In the genomic region with DNA sequence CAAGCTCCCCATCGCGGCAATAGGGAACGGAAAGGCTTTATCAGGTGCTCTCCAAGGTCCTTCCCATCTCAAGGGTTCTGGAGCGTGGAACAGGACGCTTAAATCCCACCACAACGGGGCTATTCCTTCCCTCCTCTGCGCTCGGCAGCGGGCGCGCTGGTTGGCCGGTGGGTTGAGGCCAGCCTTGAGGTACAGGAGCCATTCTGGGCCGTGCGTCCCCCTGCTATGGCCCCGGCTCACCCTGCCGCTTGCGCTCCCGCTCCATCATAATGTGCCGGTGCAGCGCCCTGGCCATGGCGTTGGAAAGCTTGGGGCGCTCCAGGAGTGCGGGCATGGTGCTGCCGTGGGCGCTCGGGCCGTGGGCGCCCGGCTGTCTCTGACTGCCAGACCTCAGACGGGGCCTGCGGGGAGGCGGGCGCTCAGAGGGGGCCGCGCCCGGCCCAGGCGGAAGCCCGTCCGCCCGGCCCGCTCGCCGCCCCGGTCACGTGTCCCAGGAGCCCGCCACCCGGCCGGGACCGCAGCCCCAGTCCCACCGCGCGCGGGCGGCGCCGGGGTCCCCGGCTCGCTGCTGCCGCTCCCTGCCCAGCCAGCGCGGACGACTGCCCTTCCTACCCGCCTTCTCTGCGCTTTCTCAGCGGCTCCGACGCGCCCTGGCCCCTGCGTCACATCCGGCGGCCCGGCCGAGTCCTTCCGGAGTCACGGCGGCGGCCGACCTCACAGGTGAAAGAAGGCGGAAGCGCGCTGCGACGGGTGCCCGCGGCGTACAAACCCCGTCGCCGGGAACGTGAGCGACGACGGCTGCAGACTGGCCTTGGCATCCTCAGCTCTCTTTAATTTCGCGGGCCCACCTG, we compare ENCODE assay signal across 1 cellular context.
A peak's percentile ranks its signal among the peaks of the same experiment; 100 is the strongest.
TF ChIP-seq lines count a peak whose summit lies in the region.

A gene with protein sequence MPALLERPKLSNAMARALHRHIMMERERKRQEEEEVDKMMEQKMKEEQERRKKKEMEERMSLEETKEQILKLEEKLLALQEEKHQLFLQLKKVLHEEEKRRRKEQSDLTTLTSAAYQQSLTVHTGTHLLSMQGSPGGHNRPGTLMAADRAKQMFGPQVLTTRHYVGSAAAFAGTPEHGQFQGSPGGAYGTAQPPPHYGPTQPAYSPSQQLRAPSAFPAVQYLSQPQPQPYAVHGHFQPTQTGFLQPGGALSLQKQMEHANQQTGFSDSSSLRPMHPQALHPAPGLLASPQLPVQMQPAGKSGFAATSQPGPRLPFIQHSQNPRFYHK (minus strand): TSS at position 642 of the 851 bp plus-strand sequence. CDS start 308 bp downstream, at position 334.

TF ChIP-seq in HepG2, 621 proteins besides CTCF, POLR2A, EP300 and RAD21 (continued from another document and continues in another):
- TF ChIP-seq PAF1 (CRISPR knock-in tag; IDR thresholded peaks at IDR 0.05) = no peak
- no peak for TF ChIP-seq MAFK (conservative IDR thresholded peaks at IDR 0.05 in 1 of 2, IDR thresholded peaks at IDR 0.05 in 1 of 2; ENCODE audit: low read length in 2 of 2)
- TF ChIP-seq MAFF (IDR thresholded peaks at IDR 0.05; ENCODE audit: low read depth, low read length) = no peak
- TF ChIP-seq NPAS2 (CRISPR knock-in tag; IDR thresholded peaks at IDR 0.05; ENCODE audit: borderline replicate concordance) = no peak
- TF ChIP-seq KLF12 (CRISPR knock-in tag; IDR thresholded peaks at IDR 0.05; ENCODE audit: borderline replicate concordance) = 0 out of 2 replicates have a peak, but pooled peaks have one; percentile 55
- peak; percentile 93 for TF ChIP-seq ZNF589 (CRISPR knock-in tag; conservative IDR thresholded peaks at IDR 0.05)
- TF ChIP-seq MED1 (CRISPR knock-in tag; IDR thresholded peaks at IDR 0.05) = peak; percentile 83
- TF ChIP-seq TMF1 (CRISPR knock-in tag; IDR thresholded peaks at IDR 0.05; ENCODE audit: low read depth) = peak; percentile 89
- TF ChIP-seq NKX3-1 (CRISPR knock-in tag; IDR thresholded peaks at IDR 0.05) = 0 out of 2 replicates have a peak, but pooled peaks have one; percentile 49
- TF ChIP-seq ZNF468 (CRISPR knock-in tag; IDR thresholded peaks at IDR 0.05) = no peak
- TF ChIP-seq, protein P1, sequence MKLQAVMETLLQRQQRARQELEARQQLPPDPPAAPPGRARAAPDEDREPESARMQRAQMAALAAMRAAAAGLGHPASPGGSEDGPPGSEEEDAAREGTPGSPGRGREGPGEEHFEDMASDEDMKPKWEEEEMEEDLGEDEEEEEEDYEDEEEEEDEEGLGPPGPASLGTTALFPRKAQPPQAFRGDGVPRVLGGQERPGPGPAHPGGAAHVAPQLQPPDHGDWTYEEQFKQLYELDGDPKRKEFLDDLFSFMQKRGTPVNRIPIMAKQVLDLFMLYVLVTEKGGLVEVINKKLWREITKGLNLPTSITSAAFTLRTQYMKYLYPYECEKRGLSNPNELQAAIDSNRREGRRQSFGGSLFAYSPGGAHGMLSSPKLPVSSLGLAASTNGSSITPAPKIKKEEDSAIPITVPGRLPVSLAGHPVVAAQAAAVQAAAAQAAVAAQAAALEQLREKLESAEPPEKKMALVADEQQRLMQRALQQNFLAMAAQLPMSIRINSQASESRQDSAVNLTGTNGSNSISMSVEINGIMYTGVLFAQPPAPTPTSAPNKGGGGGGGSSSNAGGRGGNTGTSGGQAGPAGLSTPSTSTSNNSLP (IDR thresholded peaks at IDR 0.05; ENCODE audit: low read depth, low read length) = no peak
- no peak for TF ChIP-seq ZNF605 (CRISPR knock-in tag; IDR thresholded peaks at IDR 0.05)
- no peak for TF ChIP-seq NBN (conservative IDR thresholded peaks at IDR 0.05)
- TF ChIP-seq, protein P2, sequence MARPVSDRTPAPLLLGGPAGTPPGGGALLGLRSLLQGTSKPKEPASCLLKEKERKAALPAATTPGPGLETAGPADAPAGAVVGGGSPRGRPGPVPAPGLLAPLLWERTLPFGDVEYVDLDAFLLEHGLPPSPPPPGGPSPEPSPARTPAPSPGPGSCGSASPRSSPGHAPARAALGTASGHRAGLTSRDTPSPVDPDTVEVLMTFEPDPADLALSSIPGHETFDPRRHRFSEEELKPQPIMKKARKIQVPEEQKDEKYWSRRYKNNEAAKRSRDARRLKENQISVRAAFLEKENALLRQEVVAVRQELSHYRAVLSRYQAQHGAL (CRISPR knock-in tag; IDR thresholded peaks at IDR 0.05; ENCODE audit: not compliant biosample characterization) = peak; percentile 44
- TF ChIP-seq CHCHD3 (CRISPR knock-in tag; IDR thresholded peaks at IDR 0.05) = no peak
- peak; percentile 84 for TF ChIP-seq AGO2 (optimal IDR thresholded peaks at IDR 0.05; ENCODE audit: low read depth, low read length)
- TF ChIP-seq ZNF572 (CRISPR knock-in tag; IDR thresholded peaks at IDR 0.05) = no peak
- TF ChIP-seq HNRNPLL (IDR thresholded peaks at IDR 0.05; ENCODE audit: low read depth, low read length, poor library complexity, severe bottlenecking) = peak; percentile 60
- no peak for TF ChIP-seq PLRG1 (conservative IDR thresholded peaks at IDR 0.05)
- TF ChIP-seq ZKSCAN8 (CRISPR knock-in tag; IDR thresholded peaks at IDR 0.05; ENCODE audit: borderline replicate concordance) = 0 out of 2 replicates have a peak, but pooled peaks have one; percentile 53
- TF ChIP-seq, protein P3, sequence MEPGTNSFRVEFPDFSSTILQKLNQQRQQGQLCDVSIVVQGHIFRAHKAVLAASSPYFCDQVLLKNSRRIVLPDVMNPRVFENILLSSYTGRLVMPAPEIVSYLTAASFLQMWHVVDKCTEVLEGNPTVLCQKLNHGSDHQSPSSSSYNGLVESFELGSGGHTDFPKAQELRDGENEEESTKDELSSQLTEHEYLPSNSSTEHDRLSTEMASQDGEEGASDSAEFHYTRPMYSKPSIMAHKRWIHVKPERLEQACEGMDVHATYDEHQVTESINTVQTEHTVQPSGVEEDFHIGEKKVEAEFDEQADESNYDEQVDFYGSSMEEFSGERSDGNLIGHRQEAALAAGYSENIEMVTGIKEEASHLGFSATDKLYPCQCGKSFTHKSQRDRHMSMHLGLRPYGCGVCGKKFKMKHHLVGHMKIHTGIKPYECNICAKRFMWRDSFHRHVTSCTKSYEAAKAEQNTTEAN (CRISPR knock-in tag; conservative IDR thresholded peaks at IDR 0.05) = 0 out of 2 replicates have a peak, but pooled peaks have one; percentile 42
- TF ChIP-seq SOX13 (IDR thresholded peaks at IDR 0.05) = no peak
- 0 out of 4 replicates have a peak, but pooled peaks of 1 of the 2 experiments have one; percentile 26 for TF ChIP-seq SOX13 (CRISPR knock-in tag; conservative IDR thresholded peaks at IDR 0.05 in 1 of 2, IDR thresholded peaks at IDR 0.05 in 1 of 2)
- TF ChIP-seq, protein P4, sequence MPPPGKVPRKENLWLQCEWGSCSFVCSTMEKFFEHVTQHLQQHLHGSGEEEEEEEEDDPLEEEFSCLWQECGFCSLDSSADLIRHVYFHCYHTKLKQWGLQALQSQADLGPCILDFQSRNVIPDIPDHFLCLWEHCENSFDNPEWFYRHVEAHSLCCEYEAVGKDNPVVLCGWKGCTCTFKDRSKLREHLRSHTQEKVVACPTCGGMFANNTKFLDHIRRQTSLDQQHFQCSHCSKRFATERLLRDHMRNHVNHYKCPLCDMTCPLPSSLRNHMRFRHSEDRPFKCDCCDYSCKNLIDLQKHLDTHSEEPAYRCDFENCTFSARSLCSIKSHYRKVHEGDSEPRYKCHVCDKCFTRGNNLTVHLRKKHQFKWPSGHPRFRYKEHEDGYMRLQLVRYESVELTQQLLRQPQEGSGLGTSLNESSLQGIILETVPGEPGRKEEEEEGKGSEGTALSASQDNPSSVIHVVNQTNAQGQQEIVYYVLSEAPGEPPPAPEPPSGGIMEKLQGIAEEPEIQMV (CRISPR knock-in tag; IDR thresholded peaks at IDR 0.05; ENCODE audit: low read depth) = peak; percentile 65; the same call in 1 of the 2 replicates
- TF ChIP-seq, protein P5, sequence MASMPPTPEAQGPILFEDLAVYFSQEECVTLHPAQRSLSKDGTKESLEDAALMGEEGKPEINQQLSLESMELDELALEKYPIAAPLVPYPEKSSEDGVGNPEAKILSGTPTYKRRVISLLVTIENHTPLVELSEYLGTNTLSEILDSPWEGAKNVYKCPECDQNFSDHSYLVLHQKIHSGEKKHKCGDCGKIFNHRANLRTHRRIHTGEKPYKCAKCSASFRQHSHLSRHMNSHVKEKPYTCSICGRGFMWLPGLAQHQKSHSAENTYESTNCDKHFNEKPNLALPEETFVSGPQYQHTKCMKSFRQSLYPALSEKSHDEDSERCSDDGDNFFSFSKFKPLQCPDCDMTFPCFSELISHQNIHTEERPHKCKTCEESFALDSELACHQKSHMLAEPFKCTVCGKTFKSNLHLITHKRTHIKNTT (CRISPR knock-in tag; IDR thresholded peaks at IDR 0.05) = no peak
- TF ChIP-seq POLR2AphosphoS2 (IDR thresholded peaks at IDR 0.05; ENCODE audit: low read depth, low read length) = no peak; the same call in 1 of the 2 replicates
- TF ChIP-seq ZNF737 (CRISPR knock-in tag; IDR thresholded peaks at IDR 0.05; ENCODE audit: borderline replicate concordance) = no peak
- TF ChIP-seq, protein P6, sequence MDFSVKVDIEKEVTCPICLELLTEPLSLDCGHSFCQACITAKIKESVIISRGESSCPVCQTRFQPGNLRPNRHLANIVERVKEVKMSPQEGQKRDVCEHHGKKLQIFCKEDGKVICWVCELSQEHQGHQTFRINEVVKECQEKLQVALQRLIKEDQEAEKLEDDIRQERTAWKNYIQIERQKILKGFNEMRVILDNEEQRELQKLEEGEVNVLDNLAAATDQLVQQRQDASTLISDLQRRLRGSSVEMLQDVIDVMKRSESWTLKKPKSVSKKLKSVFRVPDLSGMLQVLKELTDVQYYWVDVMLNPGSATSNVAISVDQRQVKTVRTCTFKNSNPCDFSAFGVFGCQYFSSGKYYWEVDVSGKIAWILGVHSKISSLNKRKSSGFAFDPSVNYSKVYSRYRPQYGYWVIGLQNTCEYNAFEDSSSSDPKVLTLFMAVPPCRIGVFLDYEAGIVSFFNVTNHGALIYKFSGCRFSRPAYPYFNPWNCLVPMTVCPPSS (IDR thresholded peaks at IDR 0.05) = no peak
- no peak for TF ChIP-seq NR3C1 (CRISPR knock-in tag; IDR thresholded peaks at IDR 0.05)
- TF ChIP-seq GPN1 (CRISPR knock-in tag; IDR thresholded peaks at IDR 0.05; ENCODE audit: borderline replicate concordance) = no peak; the same call in 1 of the 2 replicates
- TF ChIP-seq, protein P7, sequence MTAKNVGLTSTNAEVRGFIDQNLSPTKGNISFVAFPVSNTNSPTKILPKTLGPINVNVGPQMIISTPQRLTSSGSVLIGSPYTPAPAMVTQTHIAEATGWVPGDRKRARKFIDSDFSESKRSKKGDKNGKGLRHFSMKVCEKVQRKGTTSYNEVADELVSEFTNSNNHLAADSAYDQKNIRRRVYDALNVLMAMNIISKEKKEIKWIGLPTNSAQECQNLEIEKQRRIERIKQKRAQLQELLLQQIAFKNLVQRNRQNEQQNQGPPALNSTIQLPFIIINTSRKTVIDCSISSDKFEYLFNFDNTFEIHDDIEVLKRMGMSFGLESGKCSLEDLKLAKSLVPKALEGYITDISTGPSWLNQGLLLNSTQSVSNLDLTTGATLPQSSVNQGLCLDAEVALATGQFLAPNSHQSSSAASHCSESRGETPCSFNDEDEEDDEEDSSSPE (CRISPR knock-in tag; IDR thresholded peaks at IDR 0.05) = no peak; the same call in none of the 2 replicates
- TF ChIP-seq, protein P8, sequence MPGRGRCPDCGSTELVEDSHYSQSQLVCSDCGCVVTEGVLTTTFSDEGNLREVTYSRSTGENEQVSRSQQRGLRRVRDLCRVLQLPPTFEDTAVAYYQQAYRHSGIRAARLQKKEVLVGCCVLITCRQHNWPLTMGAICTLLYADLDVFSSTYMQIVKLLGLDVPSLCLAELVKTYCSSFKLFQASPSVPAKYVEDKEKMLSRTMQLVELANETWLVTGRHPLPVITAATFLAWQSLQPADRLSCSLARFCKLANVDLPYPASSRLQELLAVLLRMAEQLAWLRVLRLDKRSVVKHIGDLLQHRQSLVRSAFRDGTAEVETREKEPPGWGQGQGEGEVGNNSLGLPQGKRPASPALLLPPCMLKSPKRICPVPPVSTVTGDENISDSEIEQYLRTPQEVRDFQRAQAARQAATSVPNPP (CRISPR knock-in tag; IDR thresholded peaks at IDR 0.05) = peak; percentile 79; the same call in 1 of the 2 replicates
- no peak for TF ChIP-seq CAMTA2 (CRISPR knock-in tag; IDR thresholded peaks at IDR 0.05; ENCODE audit: borderline replicate concordance)
- TF ChIP-seq TCF12 (IDR thresholded peaks at IDR 0.05) = no peak
- TF ChIP-seq TCF12 (CRISPR knock-in tag; IDR thresholded peaks at IDR 0.05) = 0 out of 2 replicates have a peak, but pooled peaks have one; percentile 16
- no peak for TF ChIP-seq TOE1 (CRISPR knock-in tag; IDR thresholded peaks at IDR 0.05)
- TF ChIP-seq JUN (CRISPR knock-in tag; IDR thresholded peaks at IDR 0.05) = no peak
- TF ChIP-seq ZNF839 (CRISPR knock-in tag; IDR thresholded peaks at IDR 0.05; ENCODE audit: borderline replicate concordance) = no peak
- TF ChIP-seq ZNF674 (CRISPR knock-in tag; IDR thresholded peaks at IDR 0.05; ENCODE audit: low read depth) = no peak
- TF ChIP-seq ZNF879 (CRISPR knock-in tag; IDR thresholded peaks at IDR 0.05) = no peak
- TF ChIP-seq, protein P9, sequence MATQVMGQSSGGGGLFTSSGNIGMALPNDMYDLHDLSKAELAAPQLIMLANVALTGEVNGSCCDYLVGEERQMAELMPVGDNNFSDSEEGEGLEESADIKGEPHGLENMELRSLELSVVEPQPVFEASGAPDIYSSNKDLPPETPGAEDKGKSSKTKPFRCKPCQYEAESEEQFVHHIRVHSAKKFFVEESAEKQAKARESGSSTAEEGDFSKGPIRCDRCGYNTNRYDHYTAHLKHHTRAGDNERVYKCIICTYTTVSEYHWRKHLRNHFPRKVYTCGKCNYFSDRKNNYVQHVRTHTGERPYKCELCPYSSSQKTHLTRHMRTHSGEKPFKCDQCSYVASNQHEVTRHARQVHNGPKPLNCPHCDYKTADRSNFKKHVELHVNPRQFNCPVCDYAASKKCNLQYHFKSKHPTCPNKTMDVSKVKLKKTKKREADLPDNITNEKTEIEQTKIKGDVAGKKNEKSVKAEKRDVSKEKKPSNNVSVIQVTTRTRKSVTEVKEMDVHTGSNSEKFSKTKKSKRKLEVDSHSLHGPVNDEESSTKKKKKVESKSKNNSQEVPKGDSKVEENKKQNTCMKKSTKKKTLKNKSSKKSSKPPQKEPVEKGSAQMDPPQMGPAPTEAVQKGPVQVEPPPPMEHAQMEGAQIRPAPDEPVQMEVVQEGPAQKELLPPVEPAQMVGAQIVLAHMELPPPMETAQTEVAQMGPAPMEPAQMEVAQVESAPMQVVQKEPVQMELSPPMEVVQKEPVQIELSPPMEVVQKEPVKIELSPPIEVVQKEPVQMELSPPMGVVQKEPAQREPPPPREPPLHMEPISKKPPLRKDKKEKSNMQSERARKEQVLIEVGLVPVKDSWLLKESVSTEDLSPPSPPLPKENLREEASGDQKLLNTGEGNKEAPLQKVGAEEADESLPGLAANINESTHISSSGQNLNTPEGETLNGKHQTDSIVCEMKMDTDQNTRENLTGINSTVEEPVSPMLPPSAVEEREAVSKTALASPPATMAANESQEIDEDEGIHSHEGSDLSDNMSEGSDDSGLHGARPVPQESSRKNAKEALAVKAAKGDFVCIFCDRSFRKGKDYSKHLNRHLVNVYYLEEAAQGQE (IDR thresholded peaks at IDR 0.05; ENCODE audit: borderline replicate concordance in 1 of 2, low read depth in 1 of 2, low read length in 2 of 2) = peak; percentile 42 to 90
- TF ChIP-seq ZNF331 (CRISPR knock-in tag; IDR thresholded peaks at IDR 0.05) = peak; percentile 74; the same call in 1 of the 2 replicates
- TF ChIP-seq ZNF34 (CRISPR knock-in tag; IDR thresholded peaks at IDR 0.05; ENCODE audit: borderline replicate concordance) = peak; percentile 92; the same call in 1 of the 2 replicates
